In genomic region chr17:35433075-35433894, GRCh38 we compare ENCODE assay signal across 8 cellular contexts. TPM values are rescaled to one million over a fixed set of nuclear protein-coding genes. Genes with fewer than 3 reads are reported as not detected.
DNase-seq lines count a peak whose midpoint lies in the region; ATAC-seq, FAIRE-seq and TF ChIP-seq lines count a peak whose summit lies in the region.

No MANE protein-coding gene starts in this region.

- H3K4me3 ChIP-seq in MM.1S (ENCODE audit: low read length) = peak overlapping the region; percentile 75
- peak overlapping the region; percentile 55 to 92 (median 61) for H3K4me3 ChIP-seq in endothelial cell of umbilical vein (replicated peaks in 1 of 3; ENCODE audit: insufficient read depth in 1 of 3, low read depth in 1 of 3, low read length in 3 of 3)
- H3K4me3 ChIP-seq in mononuclear cell (ENCODE audit: low read length) = peak overlapping the region; percentile 97

- peaks cover 13% of the 10 kb centered on the region for H3F3A ChIP-seq in MM.1S (ENCODE audit: insufficient read depth, low read length)

- H4K20me1 ChIP-seq in MM.1S (ENCODE audit: insufficient read depth, low read length) = no peaks in the 10 kb centered on the region
- peaks cover 3% of the 10 kb centered on the region for H4K20me1 ChIP-seq in endothelial cell of umbilical vein (replicated peaks; ENCODE audit: control insufficient read depth, extremely low read depth, insufficient read depth, low read length)

- no peaks in the 10 kb centered on the region; the same call in 1 of the 2 replicates for H3K36me3 ChIP-seq in MM.1S (replicated peaks; ENCODE audit: insufficient read depth, low read length)
- peaks cover 0 to 3% of the 10 kb centered on the region in 2 experiments for H3K36me3 ChIP-seq in endothelial cell of umbilical vein (ENCODE audit: control insufficient read depth in 2 of 2, extremely low read depth in 1 of 2, insufficient read depth in 2 of 2, low read length in 2 of 2)

- H3K9ac ChIP-seq in MM.1S (ENCODE audit: low read length) = peak overlapping the region; percentile 59; the same call in 1 of the 2 replicates
- H3K9ac ChIP-seq in endothelial cell of umbilical vein (replicated peaks; ENCODE audit: extremely low read depth, insufficient read depth, low read length) = peak overlapping the region; percentile 95

- intact Hi-C loops in endothelial cell of umbilical vein (cut with micrococcal nuclease) = loop anchor here (1.0 to 10.0 kb wide), 12 partner anchors 15 to 1181 kb away; partner anchors contain the start of genes AP2B1, SLFN11, SLFN13 and TAF15

- TF ChIP-seq POLR2A in endothelial cell of umbilical vein (IDR thresholded peaks at IDR 0.05; ENCODE audit: low read depth, low read length) = peak; percentile 89

- peak overlapping the region; percentile 89 for H3K27ac Mint-ChIP-seq in activated CD8-positive, alpha-beta memory T cell treated with anti-CD3 and anti-CD28 coated beads, Interleukin-2, amount 10 ng/mL, durations not matched to agents 7 days and 5 days

- H3K9me3 Mint-ChIP-seq in activated CD8-positive, alpha-beta memory T cell treated with anti-CD3 and anti-CD28 coated beads, Interleukin-2, amount 10 ng/mL, durations not matched to agents 7 days and 5 days (ENCODE audit: low read depth) = no peaks in the 10 kb centered on the region

- H3K27me3 ChIP-seq in MM.1S (replicated peaks; ENCODE audit: insufficient read depth, low read length) = no peaks in the 10 kb centered on the region
- H3K27me3 ChIP-seq in endothelial cell of umbilical vein (ENCODE audit: control insufficient read depth in 2 of 2, insufficient read depth in 2 of 2, low read length in 2 of 2) = no peaks in the 10 kb centered on the region
- H3K27me3 ChIP-seq in mononuclear cell (ENCODE audit: insufficient read depth, low read length) = no peaks in the 10 kb centered on the region

- no peaks in the 10 kb centered on the region for H3K9me2 ChIP-seq in MM.1S (replicated peaks; ENCODE audit: insufficient read depth, low read length)

- no peaks in the 10 kb centered on the region for H3K9me3 ChIP-seq in MM.1S (replicated peaks; ENCODE audit: insufficient read depth, low read length)
- no peaks in the 10 kb centered on the region for H3K9me3 ChIP-seq in endothelial cell of umbilical vein (replicated peaks; ENCODE audit: control insufficient read depth, insufficient read depth, low read length)
- H3K9me3 ChIP-seq in mononuclear cell (ENCODE audit: low read depth, low read length) = no peaks in the 10 kb centered on the region

- H3K4me2 ChIP-seq in MM.1S (ENCODE audit: low read depth, low read length) = peak overlapping the region; percentile 92
- peak overlapping the region; percentile 79 for H3K4me2 ChIP-seq in endothelial cell of umbilical vein (ENCODE audit: insufficient read depth, low read length)

- FAIRE-seq in endothelial cell of umbilical vein (lab: Jason Lieb, UNC) = peak; percentile 96

- H3K4me3 Mint-ChIP-seq in activated CD8-positive, alpha-beta memory T cell treated with anti-CD3 and anti-CD28 coated beads, Interleukin-2, amount 10 ng/mL, durations not matched to agents 7 days and 5 days = peak overlapping the region; percentile 92

- H3K27me3 Mint-ChIP-seq in activated CD8-positive, alpha-beta memory T cell treated with anti-CD3 and anti-CD28 coated beads, Interleukin-2, amount 10 ng/mL, durations not matched to agents 7 days and 5 days = no peaks in the 10 kb centered on the region

- DNase-seq in MM.1S = peak; percentile 93
- peak; percentile 87 for DNase-seq in activated CD8-positive, alpha-beta memory T cell treated with anti-CD3 and anti-CD28 coated beads, Interleukin-2, amount 10 ng/mL, durations not matched to agents 7 days and 5 days
- peak; percentile 96 for DNase-seq in endothelial cell of umbilical vein (ENCODE audit: low read depth, low spot score)
- DNase-seq in stimulated activated CD8-positive, alpha-beta memory T cell treated with anti-CD3 and anti-CD28 coated beads, Interleukin-4, amount 100 ng/mL, for 24 hours (ENCODE audit: low read depth) = peak; percentile 51
- DNase-seq in ecto neural progenitor cell (ENCODE audit: low spot score) = no peak

- ATAC-seq in GM18868 (IDR thresholded peaks at IDR 0.05; ENCODE audit: unreplicated experiment) (peak; percentile 41), HG02623 (IDR thresholded peaks at IDR 0.05; ENCODE audit: unreplicated experiment) (no peak)
- ATAC-seq in activated CD8-positive, alpha-beta memory T cell treated with anti-CD3 and anti-CD28 coated beads, Interleukin-2, amount 10 ng/mL, durations not matched to agents 7 days and 5 days = peak; percentile 86

- H3K79me2 ChIP-seq in MM.1S (ENCODE audit: low read length) (peaks cover 27% of the 10 kb centered on the region), endothelial cell of umbilical vein (ENCODE audit: control insufficient read depth, insufficient read depth, low read length) (peaks cover 39% of the 10 kb centered on the region)

- peaks cover 24% of the 10 kb centered on the region for H3K36me3 Mint-ChIP-seq in activated CD8-positive, alpha-beta memory T cell treated with anti-CD3 and anti-CD28 coated beads, Interleukin-2, amount 10 ng/mL, durations not matched to agents 7 days and 5 days

- POLR2A ChIA-PET in endothelial cell of umbilical vein (lab: Charles Lee) = interaction anchor here (1.0 to 2.3 kb wide), 2 partner anchors 60 to 176 kb away, joined by 3 to 12 read pairs; partner anchors contain the start of gene SLFN11

- TF ChIP-seq CTCF in MM.1S (IDR thresholded peaks at IDR 0.05; ENCODE audit: low read length) (no peak), endothelial cell of umbilical vein (IDR thresholded peaks at IDR 0.05; ENCODE audit: extremely low read depth in 1 of 2, insufficient read depth in 1 of 2, low read depth in 1 of 2, low read length in 2 of 2) (peak; percentile 27 to 38)

- CTCF ChIA-PET in activated CD8-positive, alpha-beta memory T cell treated with anti-CD3 and anti-CD28 coated beads, Interleukin-2, amount 10 ng/mL, durations not matched to agents 7 days and 5 days (lab: Charles Lee) = interaction anchor here (0.8 to 1.9 kb wide), 11 partner anchors 15 to 1052 kb away, joined by 3 to 12 read pairs (median 3); partner anchors contain the start of genes SLFN11 and SLFN13
- CTCF ChIA-PET in endothelial cell of umbilical vein (lab: Charles Lee) = interaction anchor here (0.7 to 2.2 kb wide), 9 partner anchors 9 to 289 kb away, joined by 3 to 11 read pairs (median 3); partner anchors contain the start of genes SLFN11 and SLFN13

- no peaks in the 10 kb centered on the region for H3K9me1 ChIP-seq in endothelial cell of umbilical vein (replicated peaks; ENCODE audit: control insufficient read depth, extremely low read depth, insufficient read depth, low read length)

- H2AFZ ChIP-seq in MM.1S (ENCODE audit: low read length) (peak overlapping the region; percentile 89), endothelial cell of umbilical vein (ENCODE audit: low read depth, low read length) (peak overlapping the region; percentile 37)

- peaks cover 57% of the 10 kb centered on the region for H3K4me1 Mint-ChIP-seq in activated CD8-positive, alpha-beta memory T cell treated with anti-CD3 and anti-CD28 coated beads, Interleukin-2, amount 10 ng/mL, durations not matched to agents 7 days and 5 days

- dilution Hi-C loops in endothelial cell of umbilical vein (cut with MboI; ENCODE audit: extremely low pct_ligation_motif_present, low sequenced_read_pairs) = no loop called here

- H3K27ac ChIP-seq in MM.1S (ENCODE audit: low read length) (peak overlapping the region; percentile 61; the same call in 1 of the 2 replicates), endothelial cell of umbilical vein (ENCODE audit: insufficient read depth, low read depth, low read length) (peak overlapping the region; percentile 96)

- H3K4me1 ChIP-seq in MM.1S (ENCODE audit: low read length) (peaks cover 14% of the 10 kb centered on the region), endothelial cell of umbilical vein (ENCODE audit: control insufficient read depth, extremely low read depth, insufficient read depth, low read length) (peaks cover 23% of the 10 kb centered on the region), mononuclear cell (ENCODE audit: insufficient read depth, low read length) (peaks cover 32% of the 10 kb centered on the region)

- no TSS peak for BruUV-seq in endothelial cell of umbilical vein (replicated peaks; lab: Mats Ljungman, UMichigan)

RNA-seq across cellular contexts. Expression of gene SLFN12, which starts 1.0 kb away (rescaled TPM):
- total RNA-seq in activated CD8-positive, alpha-beta memory T cell treated with anti-CD3 and anti-CD28 coated beads, Interleukin-2, amount 10 ng/mL, durations not matched to agents 7 days and 5 days = 10 to 100 TPM; 22.6 to 31.6 TPM
- total RNA-seq in endothelial cell of umbilical vein (29.9 and 42.6 TPM in 2 replicates), mononuclear cell (5.9 TPM)
- polyA plus RNA-seq in endothelial cell of umbilical vein = 13.4 and 17.8 TPM in 2 replicates
- polyA plus RNA-seq in endothelial cell of umbilical vein (2011; cell fraction: cytosol; rRNA removed) = 15.3 and 17.7 TPM in 2 replicates
- polyA plus RNA-seq in endothelial cell of umbilical vein (2011; cell fraction: nucleus; rRNA removed) = 76.7 and 78.6 TPM in 2 replicates
- 28.1 and 42.4 TPM in 2 replicates for polyA plus RNA-seq in endothelial cell of umbilical vein (2012)
- 28.9 and 33.5 TPM in 2 replicates for polyA minus RNA-seq in endothelial cell of umbilical vein
- polyA minus RNA-seq in endothelial cell of umbilical vein (2011; cell fraction: cytosol; rRNA and poly(A)+ RNA removed) = not detected
- polyA minus RNA-seq in endothelial cell of umbilical vein (2011; cell fraction: nucleus; rRNA and poly(A)+ RNA removed) = 47.1 and 58.4 TPM in 2 replicates

RNA-seq across cellular contexts. Expression of gene SLFN13, which starts 15.3 kb away (rescaled TPM):
- 100 to 1,000 TPM in 1 of 2 experiments, 10 to 100 TPM in 1; 70.5 to 115 TPM for total RNA-seq in activated CD8-positive, alpha-beta memory T cell treated with anti-CD3 and anti-CD28 coated beads, Interleukin-2, amount 10 ng/mL, durations not matched to agents 7 days and 5 days
- 13.7 and 24.7 TPM in 2 replicates for total RNA-seq in endothelial cell of umbilical vein
- 1.8 and 2.3 TPM in 2 replicates for polyA plus RNA-seq in endothelial cell of umbilical vein
- polyA plus RNA-seq in endothelial cell of umbilical vein (2011; cell fraction: cytosol; rRNA removed) = 1.3 and 1.8 TPM in 2 replicates
- 4.9 and 8.0 TPM in 2 replicates for polyA plus RNA-seq in endothelial cell of umbilical vein (2011; cell fraction: nucleus; rRNA removed)
- polyA plus RNA-seq in endothelial cell of umbilical vein (2012) = 0.87 and 8.5 TPM in 2 replicates
- polyA minus RNA-seq in endothelial cell of umbilical vein = 10.4 and 13.7 TPM in 2 replicates
- polyA minus RNA-seq in endothelial cell of umbilical vein (2011; cell fraction: cytosol; rRNA and poly(A)+ RNA removed) = 7.3 TPM
- polyA minus RNA-seq in endothelial cell of umbilical vein (2011; cell fraction: nucleus; rRNA and poly(A)+ RNA removed) = 2.4 and 4.5 TPM in 2 replicates
- 15.1 TPM for total RNA-seq in mononuclear cell

RNA-seq across cellular contexts. Expression of gene SLFN11, which starts 59.9 kb away (rescaled TPM):
- total RNA-seq in activated CD8-positive, alpha-beta memory T cell treated with anti-CD3 and anti-CD28 coated beads, Interleukin-2, amount 10 ng/mL, durations not matched to agents 7 days and 5 days = 10 to 100 TPM; 65.6 to 73.3 TPM
- total RNA-seq in endothelial cell of umbilical vein = 95.0 and 110 TPM in 2 replicates
- 33.0 and 37.0 TPM in 2 replicates for polyA plus RNA-seq in endothelial cell of umbilical vein
- polyA plus RNA-seq in endothelial cell of umbilical vein (2011; cell fraction: cytosol; rRNA removed) = 28.5 and 41.7 TPM in 2 replicates
- 68.5 and 79.4 TPM in 2 replicates for polyA plus RNA-seq in endothelial cell of umbilical vein (2011; cell fraction: nucleus; rRNA removed)
- polyA plus RNA-seq in endothelial cell of umbilical vein (2012) = 61.2 and 80.2 TPM in 2 replicates
- 126 and 127 TPM in 2 replicates for polyA minus RNA-seq in endothelial cell of umbilical vein
- polyA minus RNA-seq in endothelial cell of umbilical vein (2011; cell fraction: cytosol; rRNA and poly(A)+ RNA removed) = 25.2 TPM
- 64.0 and 77.2 TPM in 2 replicates for polyA minus RNA-seq in endothelial cell of umbilical vein (2011; cell fraction: nucleus; rRNA and poly(A)+ RNA removed)
- total RNA-seq in mononuclear cell = 20.7 TPM
